22 cellular contexts compared by ENCODE assay signal in the genomic region with DNA sequence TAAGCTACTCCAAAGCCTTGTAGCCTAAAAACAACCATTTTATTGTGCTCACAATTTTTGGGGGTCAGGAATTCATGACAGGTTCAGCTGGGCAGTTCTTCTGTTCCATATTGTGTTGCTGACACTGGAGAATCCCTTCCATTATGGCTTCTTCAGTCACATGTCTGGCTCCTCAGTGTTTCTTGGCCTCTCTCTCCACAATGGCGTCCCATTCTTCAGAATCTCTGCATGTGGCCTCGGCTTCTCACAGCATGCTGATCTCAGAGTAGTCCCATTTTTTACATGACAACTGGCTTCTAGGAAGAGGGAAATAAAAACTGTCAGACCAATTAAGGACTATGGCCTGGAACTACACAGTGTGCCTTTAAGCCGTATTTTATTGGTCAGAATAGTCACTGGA. TPM values are rescaled to one million over a fixed set of nuclear protein-coding genes. Genes with fewer than 3 reads are reported as not detected.
DNase-seq lines count a peak whose midpoint lies in the region; ATAC-seq and FAIRE-seq lines count a peak whose summit lies in the region.
"Had no signal": no experiment of that assay in that cellular context is flagged by ENCODE, and none has a peak within 500 bp of the region (broad histone marks: within the 10 kb centered on the region; RNA-seq: fewer than 3 reads in every experiment).

No MANE protein-coding gene starts in this region.

- H3K27me3 ChIP-seq in iPS DF 6.9 (ENCODE audit: control insufficient read depth, insufficient read depth, low read length): no peaks in the 10 kb centered on the region
- H3K27me3 ChIP-seq: MG63 had no signal

- H3K4me3 Mint-ChIP-seq in dendritic cell treated with granulocyte-macrophage colony-stimulating factor and Interleukin-4, amounts not matched to agents 40 ng/mL and 50 ng/mL, for 4 days: no peak overlapping the region
- H3K4me3 Mint-ChIP-seq: CD4-positive, CD25-positive, alpha-beta regulatory T cell had no signal

- H3K4me1 Mint-ChIP-seq in dendritic cell treated with granulocyte-macrophage colony-stimulating factor and Interleukin-4, amounts not matched to agents 40 ng/mL and 50 ng/mL, for 4 days (ENCODE audit: low read depth): peaks cover 17% of the 10 kb centered on the region

- intact Hi-C loops in dendritic cell treated with granulocyte-macrophage colony-stimulating factor and Interleukin-4, amounts not matched to agents 40 ng/mL and 50 ng/mL, for 4 days (cut with micrococcal nuclease): no loop called here
- intact Hi-C loops in left cardiac atrium (cut with DNase I): no loop called here

- no peaks in the 10 kb centered on the region for H3K36me3 ChIP-seq in iPS DF 6.9 (ENCODE audit: control insufficient read depth, insufficient read depth, low read length)
- H3K36me3 ChIP-seq: HAP-1 had no signal

- H3K27me3 Mint-ChIP-seq in dendritic cell treated with granulocyte-macrophage colony-stimulating factor and Interleukin-4, amounts not matched to agents 40 ng/mL and 50 ng/mL, for 4 days: no peaks in the 10 kb centered on the region
- H3K27me3 Mint-ChIP-seq: CD4-positive, CD25-positive, alpha-beta regulatory T cell had no signal

- H3K4me1 ChIP-seq in iPS DF 6.9 (ENCODE audit: control insufficient read depth, insufficient read depth, low read length): no peaks in the 10 kb centered on the region; the same call in 1 of the 2 replicates

- no peaks in the 10 kb centered on the region for H3K9me3 ChIP-seq in iPS DF 6.9 (ENCODE audit: control insufficient read depth, insufficient read depth, low read length)
- H3K9me3 ChIP-seq: HAP-1, MG63 had no signal

- no peaks in the 10 kb centered on the region for H3K9me3 Mint-ChIP-seq in dendritic cell treated with granulocyte-macrophage colony-stimulating factor and Interleukin-4, amounts not matched to agents 40 ng/mL and 50 ng/mL, for 4 days

- peak; percentile 36 for FAIRE-seq in HTR-8/SVneo (lab: Jason Lieb, UNC)
- FAIRE-seq: GM19239, HepG2, K562 had no signal

- no peak overlapping the region for H3K4me3 ChIP-seq in iPS DF 6.9 (ENCODE audit: low read length)
- H3K4me3 ChIP-seq: HAP-1, K562, MG63, SK-N-MC had no signal

- DNase-seq in HTR-8/SVneo (ENCODE audit: insufficient read length, low spot score) (no peak), iPS DF 6.9 (ENCODE audit: low read depth, low spot score) (peak; percentile 11), SHP77 treated with DMSO at 0.1 percent for 48 hours (lab: John Stamatoyannopoulos, UW) (no peak), left cardiac atrium (no peak), inferior parietal cortex (ENCODE audit: extremely low spot score) (no peak)
- DNase-seq in activated effector memory CD4-positive, alpha-beta T cell treated with anti-CD3 and anti-CD28 coated beads, Interleukin-2, amount 50 U/mL, for 16 hours: no peak
- DNase-seq: CD4-positive, CD25-positive, alpha-beta regulatory T cell; EL; MG63; NCI-H1417; NCI-H1694 treated with DMSO at 0.1 percent for 48 hours; NCI-H2081 treated with DMSO at 0.1 percent for 48 hours; NCI-H2171 treated with DMSO at 0.1 percent for 48 hours; NCI-H526; PC-3; Right ventricle myocardium superior had no signal

- no peak for ATAC-seq in left cardiac atrium
- ATAC-seq: HepG2, K562, PC-3 had no signal

- peaks cover 30% of the 10 kb centered on the region for H3K36me3 Mint-ChIP-seq in dendritic cell treated with granulocyte-macrophage colony-stimulating factor and Interleukin-4, amounts not matched to agents 40 ng/mL and 50 ng/mL, for 4 days (ENCODE audit: low read depth)

- peak overlapping the region; percentile 16 for H3K27ac Mint-ChIP-seq in dendritic cell treated with granulocyte-macrophage colony-stimulating factor and Interleukin-4, amounts not matched to agents 40 ng/mL and 50 ng/mL, for 4 days
- H3K27ac Mint-ChIP-seq: CD4-positive, CD25-positive, alpha-beta regulatory T cell had no signal

- WGBS in iPS DF 6.9 (ENCODE audit: insufficient coverage, insufficient read length): no CpG with 5 or more reads among the region's 3 CpGs

- H3K27ac ChIP-seq in iPS DF 6.9 (ENCODE audit: low read length): no peak overlapping the region
- H3K27ac ChIP-seq: SK-N-MC had no signal

RNA-seq across cellular contexts. Expression of a gene that starts 49.6 kb away (rescaled TPM):
- 10 to 100 TPM; 39.3 to 53.5 TPM for total RNA-seq in left cardiac atrium
